28 cellular contexts compared by ENCODE assay signal in genomic region chr19:5296021-5296420, GRCh38.
"Had no signal": no experiment of that assay in that cellular context is flagged by ENCODE, and none has a peak within 500 bp of the region (broad histone marks: within the 10 kb centered on the region; RNA-seq: fewer than 3 reads in every experiment).

No MANE protein-coding gene starts in this region.

- H3K4me3 Mint-ChIP-seq: activated CD4-positive, alpha-beta T cell treated with anti-CD3 and anti-CD28 coated beads, Interleukin-2, amount 10 ng/mL, durations not matched to agents 24 days and 14 days; activated CD8-positive, alpha-beta T cell treated with anti-CD3 and anti-CD28 coated beads for 36 hours; activated naive CD4-positive, alpha-beta T cell treated with anti-CD3 and anti-CD28 coated beads, Interleukin-2, amount 50 U/mL, for 24 hours; activated naive CD8-positive, alpha-beta T cell treated with anti-CD3 and anti-CD28 coated beads, Interleukin-2, amount 10 ng/mL, durations not matched to agents 7 days and 5 days; activated T-cell treated with anti-CD3 and anti-CD28 coated beads, Interleukin-2, amount 50 U/mL, for 72 hours; activated T-helper 17 cell treated with anti-CD3 and anti-CD28 coated beads, Interleukin-2, amount 50 U/mL, for 72 hours; T-helper 1 cell treated with Interleukin-12 subunit alpha and Interleukin-12 subunit beta and Interleukin-4 antibody, amounts not matched to agents 30 μg/mL and 1 μg/mL, for 36 hours; T-helper 2 cell treated with Interferon-gamma antibody and Interleukin-4, amounts not matched to agents 5 μg/mL and 100 μg/mL, for 36 hours had no signal

- H3K4me1 Mint-ChIP-seq: activated CD4-positive, alpha-beta T cell treated with anti-CD3 and anti-CD28 coated beads, Interleukin-2, amount 10 ng/mL, durations not matched to agents 24 days and 14 days; activated naive CD8-positive, alpha-beta T cell treated with anti-CD3 and anti-CD28 coated beads, Interleukin-2, amount 10 ng/mL, durations not matched to agents 7 days and 5 days had no signal

- H3K9ac ChIP-seq: SK-N-SH had no signal

- H3K4me2 ChIP-seq: SK-N-SH had no signal

- ATAC-seq: activated CD8-positive, alpha-beta T cell treated with anti-CD3 and anti-CD28 coated beads for 36 hours; activated T-cell treated with anti-CD3 and anti-CD28 coated beads, Interleukin-2, amount 50 U/mL, for 72 hours; activated T-helper 17 cell treated with anti-CD3 and anti-CD28 coated beads, Interleukin-2, amount 50 U/mL, for 72 hours; Panc1 had no signal

- H3K36me3 ChIP-seq: brain microvascular endothelial cell had no signal

- H3K27me3 Mint-ChIP-seq: activated naive CD4-positive, alpha-beta T cell treated with anti-CD3 and anti-CD28 coated beads, Interleukin-2, amount 50 U/mL, for 24 hours had no signal

- H3K27me3 ChIP-seq: brain microvascular endothelial cell, SJSA1 had no signal

- H3K9me3 Mint-ChIP-seq: activated CD8-positive, alpha-beta T cell treated with anti-CD3 and anti-CD28 coated beads for 36 hours; activated naive CD4-positive, alpha-beta T cell treated with anti-CD3 and anti-CD28 coated beads, Interleukin-2, amount 50 U/mL, for 24 hours; activated T-helper 17 cell treated with anti-CD3 and anti-CD28 coated beads, Interleukin-2, amount 50 U/mL, for 72 hours; T-helper 1 cell treated with Interleukin-12 subunit alpha and Interleukin-12 subunit beta and Interleukin-4 antibody, amounts not matched to agents 30 μg/mL and 1 μg/mL, for 36 hours; T-helper 2 cell treated with Interferon-gamma antibody and Interleukin-4, amounts not matched to agents 5 μg/mL and 100 μg/mL, for 36 hours had no signal

- H3K27ac ChIP-seq: brain microvascular endothelial cell, SJSA1 had no signal

- H3K4me3 ChIP-seq: SJSA1 had no signal

- FAIRE-seq: TTC549 had no signal

- H3K27ac Mint-ChIP-seq: activated CD4-positive, alpha-beta T cell treated with anti-CD3 and anti-CD28 coated beads, Interleukin-2, amount 10 ng/mL, durations not matched to agents 24 days and 14 days; activated CD8-positive, alpha-beta T cell treated with anti-CD3 and anti-CD28 coated beads for 36 hours; activated naive CD4-positive, alpha-beta T cell treated with anti-CD3 and anti-CD28 coated beads, Interleukin-2, amount 50 U/mL, for 24 hours; activated naive CD8-positive, alpha-beta T cell treated with anti-CD3 and anti-CD28 coated beads, Interleukin-2, amount 10 ng/mL, durations not matched to agents 7 days and 5 days; activated T-cell treated with anti-CD3 and anti-CD28 coated beads, Interleukin-2, amount 50 U/mL, for 72 hours; activated T-helper 17 cell treated with anti-CD3 and anti-CD28 coated beads, Interleukin-2, amount 50 U/mL, for 72 hours; T-helper 1 cell treated with Interleukin-12 subunit alpha and Interleukin-12 subunit beta and Interleukin-4 antibody, amounts not matched to agents 30 μg/mL and 1 μg/mL, for 36 hours; T-helper 2 cell treated with Interferon-gamma antibody and Interleukin-4, amounts not matched to agents 5 μg/mL and 100 μg/mL, for 36 hours had no signal

- H3K36me3 Mint-ChIP-seq: activated naive CD4-positive, alpha-beta T cell treated with anti-CD3 and anti-CD28 coated beads, Interleukin-2, amount 50 U/mL, for 24 hours; activated naive CD8-positive, alpha-beta T cell treated with anti-CD3 and anti-CD28 coated beads, Interleukin-2, amount 10 ng/mL, durations not matched to agents 7 days and 5 days had no signal

- H3K9me3 ChIP-seq: SJSA1, SK-N-SH had no signal

- DNase-seq: activated CD4-positive, alpha-beta T cell treated with anti-CD3 and anti-CD28 coated beads, Interleukin-2, amount 10 ng/mL, durations not matched to agents 24 days and 14 days; activated CD4-positive, alpha-beta T cell treated with anti-CD3 and anti-CD28 coated beads, Interleukin-2, amount 50 U/mL, for 4 hours; activated CD8-positive, alpha-beta T cell treated with anti-CD3 and anti-CD28 coated beads for 36 hours; activated effector memory CD4-positive, alpha-beta T cell treated with anti-CD3 and anti-CD28 coated beads, Interleukin-2, amount 50 U/mL, for 16 hours; activated naive CD4-positive, alpha-beta T cell; activated naive CD8-positive, alpha-beta T cell treated with anti-CD3 and anti-CD28 coated beads, Interleukin-2, amount 10 ng/mL, durations not matched to agents 7 days and 5 days; activated T-cell treated with anti-CD3 and anti-CD28 coated beads, Interleukin-2, amount 50 U/mL, for 1 hour; activated T-cell treated with anti-CD3 and anti-CD28 coated beads, Interleukin-2, amount 50 U/mL, for 72 hours; amygdala; brain microvascular endothelial cell; central memory CD4-positive, alpha-beta T cell; NCI-H1105; NCI-H1417 treated with DMSO at 0.1 percent for 48 hours; NCI-H187 treated with DMSO at 0.1 percent for 48 hours; NCI-H2081; NCI-H2171 treated with DMSO at 0.1 percent for 48 hours; NCI-H226; NCI-H446 treated with DMSO at 0.1 percent for 48 hours; NCI-H524; SHP77; SK-N-SH had no signal
